28 cellular contexts compared by ENCODE assay signal in genomic region chr12:24084800-24085199, GRCh38.
"Had no signal": no experiment of that assay in that cellular context is flagged by ENCODE, and none has a peak within 500 bp of the region (broad histone marks: within the 10 kb centered on the region; RNA-seq: fewer than 3 reads in every experiment).

No MANE protein-coding gene starts in this region.

- H3K9me3 ChIP-seq: esophagus squamous epithelium, mucosa of descending colon, neutrophil, pancreas, right lobe of liver, stomach, thyroid gland had no signal

- H3K27me3 Mint-ChIP-seq: effector memory CD8-positive, alpha-beta T cell; natural killer cell treated with Interleukin-12 subunit alpha and Interleukin-12 subunit beta and Interleukin-15 and Interleukin-18, amount 100 ng/mL, for 72 hours had no signal

- H3K4me1 ChIP-seq: esophagus squamous epithelium, pancreas, stomach had no signal

- H3K4me3 Mint-ChIP-seq: effector memory CD8-positive, alpha-beta T cell; mesothelial cell of epicardium; naive B cell; natural killer cell treated with Interleukin-12 subunit alpha and Interleukin-12 subunit beta and Interleukin-15 and Interleukin-18, amount 100 ng/mL, for 72 hours; neural crest cell had no signal

- FAIRE-seq: endometrium, kidney had no signal

- H3K27ac ChIP-seq: esophagus squamous epithelium, neutrophil, pancreas, right lobe of liver, stomach, thyroid gland had no signal

- H3K4me3 ChIP-seq: esophagus squamous epithelium, mucosa of descending colon, pancreas, right lobe of liver, smooth muscle cell, stomach, thyroid gland had no signal

- H3K27ac Mint-ChIP-seq: effector memory CD8-positive, alpha-beta T cell; mesothelial cell of epicardium; natural killer cell treated with Interleukin-12 subunit alpha and Interleukin-12 subunit beta and Interleukin-15 and Interleukin-18, amount 100 ng/mL, for 72 hours had no signal

- H3K36me3 Mint-ChIP-seq: mesothelial cell of epicardium; naive B cell; natural killer cell treated with Interleukin-12 subunit alpha and Interleukin-12 subunit beta and Interleukin-15 and Interleukin-18, amount 100 ng/mL, for 72 hours had no signal

- DNase-seq: cortex of kidney; effector memory CD8-positive, alpha-beta T cell; erythroblast; esophagus squamous epithelium; foreskin melanocyte; head of caudate nucleus; kidney; mesenchymal stem cell; mucosa of descending colon; naive B cell; pancreas; retina; right lobe of liver; stimulated activated CD4-positive, alpha-beta T cell treated with anti-CD3 and anti-CD28 coated beads, Interleukin-12 subunit alpha, Interleukin-12 subunit beta, amount 100 ng/mL, for 4 hours; stimulated activated CD4-positive, alpha-beta T cell treated with anti-CD3 and anti-CD28 coated beads, Interleukin-1b, Interleukin-23, amount 100 ng/mL, for 48 hours; stimulated activated CD4-positive, alpha-beta T cell treated with anti-CD3 and anti-CD28 coated beads, Interleukin-4, amount 100 ng/mL, for 1 hour; stimulated activated CD8-positive, alpha-beta memory T cell treated with anti-CD3 and anti-CD28 coated beads, Interleukin-4, amount 100 ng/mL, for 48 hours; stimulated activated naive CD4-positive, alpha-beta T cell treated with Interleukin-2 at 50 U/mL for 16 hours; stomach; thyroid gland; trophoblast cell had no signal

- H3K4me2 ChIP-seq: smooth muscle cell had no signal

- H3K36me3 ChIP-seq: esophagus squamous epithelium, neutrophil, pancreas, right lobe of liver, stomach, thyroid gland had no signal

- H3K9me3 Mint-ChIP-seq: mesothelial cell of epicardium, neural crest cell had no signal

- H3K27me3 ChIP-seq: esophagus squamous epithelium, neutrophil, pancreas, right lobe of liver, stomach, thyroid gland had no signal

- ATAC-seq: effector memory CD8-positive, alpha-beta T cell; left lobe of liver; mucosa of descending colon; natural killer cell treated with Interleukin-12 subunit alpha and Interleukin-12 subunit beta and Interleukin-15 and Interleukin-18, amount 100 ng/mL, for 72 hours; pancreas; right lobe of liver had no signal
